8 cellular contexts compared by ENCODE assay signal in the genomic region with DNA sequence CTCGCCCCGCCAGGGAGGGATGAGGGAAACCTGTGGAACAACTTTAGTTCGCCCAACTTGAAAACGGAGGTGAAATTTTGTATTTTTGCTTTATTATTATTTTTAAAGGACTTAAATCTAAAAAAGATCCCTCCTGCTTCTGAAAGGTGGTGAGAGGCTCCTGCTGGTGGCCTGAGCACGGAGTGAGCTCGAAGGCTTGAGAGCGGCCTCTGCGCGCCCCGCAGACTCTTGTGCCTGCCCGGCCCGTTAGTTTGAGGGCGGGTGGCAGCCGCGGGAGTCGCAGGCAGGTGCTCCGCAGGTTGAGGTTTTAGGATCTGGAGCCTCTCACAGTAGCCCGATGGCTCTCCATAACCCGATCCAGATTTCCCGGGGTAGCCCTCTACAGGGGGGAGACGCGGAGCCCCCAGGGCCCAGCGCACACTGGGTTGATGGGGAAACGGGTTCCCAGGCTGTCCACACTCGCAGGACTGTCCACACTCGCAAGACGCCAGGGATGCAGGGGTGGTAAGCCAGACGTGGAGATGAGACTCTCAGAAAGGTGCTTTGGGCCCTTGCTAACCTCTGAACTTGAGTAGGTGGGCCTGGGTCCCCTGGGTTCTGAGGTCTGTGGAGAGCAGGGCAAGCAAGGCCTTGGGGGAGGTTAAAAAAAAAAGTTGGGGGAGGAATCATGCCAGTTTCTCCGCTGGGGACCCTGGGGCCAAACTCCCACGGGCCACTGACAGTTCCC. TPM values are rescaled to one million over a fixed set of nuclear protein-coding genes. Genes with fewer than 3 reads are reported as not detected.
DNase-seq lines count a peak whose midpoint lies in the region; ATAC-seq and TF ChIP-seq lines count a peak whose summit lies in the region.

No MANE protein-coding gene starts in this region.

- TF ChIP-seq CTCF in GM23338 (conservative IDR thresholded peaks at IDR 0.05; ENCODE audit: low read depth in 2 of 2) (no peak), fibroblast of lung (conservative IDR thresholded peaks at IDR 0.05 in 1 of 2, IDR thresholded peaks at IDR 0.05 in 1 of 2; ENCODE audit: low read depth in 1 of 2, low read length in 2 of 2) (peak in 1 of 2 donors; percentile 4), neutrophil (IDR thresholded peaks at IDR 0.05) (no peak), Calu3 (IDR thresholded peaks at IDR 0.05; ENCODE audit: unreplicated experiment) (no peak)

- H3K27me3 Mint-ChIP-seq in GM23338 (ENCODE audit: insufficient read depth, low read depth, poor library complexity) (peaks cover 54% of the 10 kb centered on the region), Calu3 (ENCODE audit: unreplicated experiment) (peaks cover 46% of the 10 kb centered on the region)
- H3K27me3 Mint-ChIP-seq in T-helper 2 cell treated with Interferon-gamma antibody and Interleukin-4, amounts not matched to agents 5 μg/mL and 100 μg/mL, for 36 hours (ENCODE audit: low read depth): no peaks in the 10 kb centered on the region

- H3K9ac ChIP-seq in fibroblast of lung (ENCODE audit: insufficient read depth, low read length): peak overlapping the region; percentile 77

- peaks cover 26% of the 10 kb centered on the region for H3K4me1 Mint-ChIP-seq in GM23338
- peaks cover 51% of the 10 kb centered on the region for H3K4me1 Mint-ChIP-seq in T-helper 2 cell treated with Interferon-gamma antibody and Interleukin-4, amounts not matched to agents 5 μg/mL and 100 μg/mL, for 36 hours (ENCODE audit: low read depth)
- no peaks in the 10 kb centered on the region for H3K4me1 Mint-ChIP-seq in Calu3 (ENCODE audit: low read depth, unreplicated experiment)

- no peaks in the 10 kb centered on the region for H3K79me2 ChIP-seq in GM23338 (replicated peaks; ENCODE audit: insufficient read depth)
- peaks cover 47% of the 10 kb centered on the region for H3K79me2 ChIP-seq in fibroblast of lung (ENCODE audit: control insufficient read depth, insufficient read depth, low read length)

- CTCF ChIA-PET in Calu3 (lab: Charles Lee): interaction anchor here (1.0 kb wide), 1 partner anchor 22 kb away, joined by 4 read pairs; no protein-coding TSS in a partner anchor

- H3K4me2 ChIP-seq in GM23338 (peak overlapping the region; percentile 94), fibroblast of lung (ENCODE audit: extremely low read depth, insufficient read depth, low read length) (peak overlapping the region; percentile 42)

- peak overlapping the region; percentile 90 for H3K4me3 ChIP-seq in GM23338
- H3K4me3 ChIP-seq in fibroblast of lung (replicated peaks in 1 of 4; ENCODE audit: control extremely low read depth in 1 of 4, insufficient read depth in 1 of 4, low read depth in 3 of 4, low read length in 4 of 4): peak overlapping the region; percentile 84 to 90 (median 86)
- peak overlapping the region; percentile 73 to 84 for H3K4me3 ChIP-seq in neutrophil (ENCODE audit: low read depth in 1 of 2, low read length in 1 of 2)

- peak; percentile 26 for ATAC-seq in GM23338
- no peak for ATAC-seq in GM19035 (IDR thresholded peaks at IDR 0.05; ENCODE audit: unreplicated experiment)
- ATAC-seq in GM19023 (IDR thresholded peaks at IDR 0.05; ENCODE audit: unreplicated experiment): no peak
- no peak for ATAC-seq in GM21528 (IDR thresholded peaks at IDR 0.05; ENCODE audit: low FRiP score, unreplicated experiment)

- peak; percentile 64 for DNase-seq in GM23338 (ENCODE audit: low spot score)
- peak; percentile 77 for DNase-seq in T-helper 2 cell treated with Interferon-gamma antibody and Interleukin-4, amounts not matched to agents 5 μg/mL and 100 μg/mL, for 36 hours (ENCODE audit: low spot score)
- DNase-seq in fibroblast of lung (ENCODE audit: low read depth in 2 of 2): peak in 1 of 2 donors; percentile 50
- DNase-seq in Calu3: no peak

- no peaks in the 10 kb centered on the region; the same call in 2 of the 3 replicates for H3K36me3 Mint-ChIP-seq in GM23338 (ENCODE audit: low read depth)
- H3K36me3 Mint-ChIP-seq in T-helper 2 cell treated with Interferon-gamma antibody and Interleukin-4, amounts not matched to agents 5 μg/mL and 100 μg/mL, for 36 hours (ENCODE audit: low read depth): peaks cover 28% of the 10 kb centered on the region
- H3K36me3 Mint-ChIP-seq in Calu3 (ENCODE audit: insufficient read depth, unreplicated experiment): peaks cover 22% of the 10 kb centered on the region

- H3K9me2 ChIP-seq in GM23338 (ENCODE audit: insufficient read depth): no peaks in the 10 kb centered on the region

- no peaks in the 10 kb centered on the region for H4K20me1 ChIP-seq in GM23338 (replicated peaks; ENCODE audit: insufficient read depth)
- H4K20me1 ChIP-seq in fibroblast of lung (ENCODE audit: control insufficient read depth, extremely low read depth, insufficient read depth, low read length): no peaks in the 10 kb centered on the region

- H3K9me3 Mint-ChIP-seq in GM23338 (no peaks in the 10 kb centered on the region), Calu3 (ENCODE audit: low read depth, unreplicated experiment) (no peaks in the 10 kb centered on the region)
- H3K9me3 Mint-ChIP-seq in T-helper 2 cell treated with Interferon-gamma antibody and Interleukin-4, amounts not matched to agents 5 μg/mL and 100 μg/mL, for 36 hours: no peaks in the 10 kb centered on the region

- H2AFZ ChIP-seq in GM23338: peak overlapping the region; percentile 98
- H2AFZ ChIP-seq in fibroblast of lung (ENCODE audit: low read length): peak overlapping the region; percentile 67

- BruUV-seq in Calu3 (replicated peaks; lab: Mats Ljungman, UMichigan): no TSS peak

- no peaks in the 10 kb centered on the region for H3F3A ChIP-seq in GM23338 (replicated peaks; ENCODE audit: low read depth)

- H3K9me3 ChIP-seq in fibroblast of lung (ENCODE audit: control insufficient read depth, insufficient read depth, low read depth, low read length) (no peaks in the 10 kb centered on the region), neutrophil (no peaks in the 10 kb centered on the region)

- peaks cover 28% of the 10 kb centered on the region for H3K4me1 ChIP-seq in GM23338 (ENCODE audit: insufficient read depth)
- H3K4me1 ChIP-seq in fibroblast of lung (ENCODE audit: control insufficient read depth, extremely low read depth, insufficient read depth, low read length): peaks cover 3% of the 10 kb centered on the region
- peaks cover 49 to 51% of the 10 kb centered on the region in 2 experiments for H3K4me1 ChIP-seq in neutrophil (ENCODE audit: control insufficient read depth in 1 of 2, insufficient read depth in 1 of 2, low read depth in 1 of 2, low read length in 1 of 2)

- H3K27me3 ChIP-seq in GM23338 (ENCODE audit: insufficient read depth) (peaks cover 78% of the 10 kb centered on the region), fibroblast of lung (ENCODE audit: control insufficient read depth, insufficient read depth, low read length) (no peaks in the 10 kb centered on the region), neutrophil (peaks cover 20% of the 10 kb centered on the region)

- intact Hi-C loops in Calu3 (cut with micrococcal nuclease; ENCODE audit: unreplicated experiment): loop anchor here (5.0 kb wide), 1 partner anchor 98 kb away; no protein-coding TSS in a partner anchor

- no peak overlapping the region for H3K27ac Mint-ChIP-seq in GM23338
- peak overlapping the region; percentile 92 for H3K27ac Mint-ChIP-seq in T-helper 2 cell treated with Interferon-gamma antibody and Interleukin-4, amounts not matched to agents 5 μg/mL and 100 μg/mL, for 36 hours
- no peak overlapping the region for H3K27ac Mint-ChIP-seq in Calu3 (ENCODE audit: unreplicated experiment)

- H3K27ac ChIP-seq in GM23338 (ENCODE audit: low read depth) (no peak overlapping the region), fibroblast of lung (ENCODE audit: insufficient read depth, low read length) (peak overlapping the region; percentile 74), neutrophil (peak overlapping the region; percentile 87)

- H3K36me3 ChIP-seq in GM23338 (ENCODE audit: insufficient read depth): no peaks in the 10 kb centered on the region
- no peaks in the 10 kb centered on the region for H3K36me3 ChIP-seq in fibroblast of lung (ENCODE audit: control insufficient read depth, insufficient read depth, low read length)
- H3K36me3 ChIP-seq in neutrophil: no peaks in the 10 kb centered on the region

- H3K4me3 Mint-ChIP-seq in GM23338: peak overlapping the region; percentile 85
- H3K4me3 Mint-ChIP-seq in T-helper 2 cell treated with Interferon-gamma antibody and Interleukin-4, amounts not matched to agents 5 μg/mL and 100 μg/mL, for 36 hours: peak overlapping the region; percentile 96
- H3K4me3 Mint-ChIP-seq in Calu3 (ENCODE audit: low read depth, unreplicated experiment): no peak overlapping the region

TF ChIP-seq in GM23338, 12 proteins besides CTCF, POLR2A, EP300 and RAD21:
- TF ChIP-seq NANOG (IDR thresholded peaks at IDR 0.05; ENCODE audit: borderline replicate concordance) (no peak), EZH2phosphoT487 (IDR thresholded peaks at IDR 0.05; ENCODE audit: unreplicated experiment) (peak; percentile 61), EZH2 (IDR thresholded peaks at IDR 0.05; ENCODE audit: low read depth, unreplicated experiment) (peak; percentile 54)
TF ChIP-seq in GM23338: peak in this region for 2.

RNA-seq across cellular contexts. Expression of a gene that starts 46.3 kb away (rescaled TPM):
- 11.4 and 19.0 TPM in 2 replicates for total RNA-seq in GM23338 (2014; rRNA removed; shearing (Covaris generic))
- polyA plus RNA-seq in GM23338 (2016; fragmentation: Nextera tagmentation; extraction: Ambion mirVana) (23.2 and 30.1 TPM in 2 replicates), fibroblast of lung (7.0 and 8.5 TPM in 2 replicates)
- total RNA-seq in fibroblast of lung (8.3 and 8.5 TPM in 2 replicates), Calu3 (2022) (7.0 and 10.3 TPM in 2 replicates)
- 4.9 and 5.8 TPM in 2 replicates for polyA plus RNA-seq in fibroblast of lung (2012)
- polyA minus RNA-seq in fibroblast of lung (ENCODE audit: low replicate concordance): 1.4 and 12.4 TPM in 2 replicates
